In genomic region chr20:24317224-24317623, GRCh38 we compare ENCODE assay signal across 19 cellular contexts.
"Had no signal": no experiment of that assay in that cellular context is flagged by ENCODE, and none has a peak within 500 bp of the region (broad histone marks: within the 10 kb centered on the region; RNA-seq: fewer than 3 reads in every experiment).

No MANE protein-coding gene starts in this region.

- H3K27me3 ChIP-seq: ovary, right lobe of liver had no signal

- H3K9me3 Mint-ChIP-seq: activated CD4-positive, alpha-beta memory T cell treated with anti-CD3 and anti-CD28 coated beads, Interleukin-2, amount 10 ng/mL, durations not matched to agents 7 days and 5 days; activated naive CD4-positive, alpha-beta T cell treated with anti-CD3 and anti-CD28 coated beads, Interleukin-2, amount 50 U/mL, for 24 hours; activated T-cell treated with anti-CD3 and anti-CD28 coated beads, Interleukin-2, amount 50 U/mL, for 24 hours; dendritic cell treated with granulocyte-macrophage colony-stimulating factor and Interleukin-4, amounts not matched to agents 40 ng/mL and 50 ng/mL, for 4 days; immature natural killer cell; memory B cell; T-cell; WTC11 had no signal

- H3K4me1 Mint-ChIP-seq: memory B cell, WTC11 had no signal

- H3K4me3 Mint-ChIP-seq: activated CD4-positive, alpha-beta memory T cell treated with anti-CD3 and anti-CD28 coated beads, Interleukin-2, amount 10 ng/mL, durations not matched to agents 7 days and 5 days; activated CD4-positive, alpha-beta T cell treated with anti-CD3 and anti-CD28 coated beads for 36 hours; activated naive CD4-positive, alpha-beta T cell treated with anti-CD3 and anti-CD28 coated beads, Interleukin-2, amount 50 U/mL, for 24 hours; activated T-cell treated with anti-CD3 and anti-CD28 coated beads, Interleukin-2, amount 50 U/mL, for 24 hours; dendritic cell treated with granulocyte-macrophage colony-stimulating factor and Interleukin-4, amounts not matched to agents 40 ng/mL and 50 ng/mL, for 4 days; immature natural killer cell; memory B cell; WTC11 had no signal

- H3K4me1 ChIP-seq: esophagus muscularis mucosa, gastroesophageal sphincter, right lobe of liver had no signal

- DNase-seq: activated CD4-positive, alpha-beta memory T cell treated with anti-CD3 and anti-CD28 coated beads, Interleukin-2, amount 10 ng/mL, durations not matched to agents 7 days and 5 days; activated CD4-positive, alpha-beta T cell treated with anti-CD3 and anti-CD28 coated beads for 36 hours; activated T-cell treated with anti-CD3 and anti-CD28 coated beads, Interleukin-2, amount 50 U/mL, for 24 hours; amniotic stem cell; effector memory CD4-positive, alpha-beta T cell; immature natural killer cell; left ventricle myocardium superior; naive B cell; ovary; right lobe of liver; stimulated activated CD4-positive, alpha-beta T cell treated with anti-CD3 and anti-CD28 coated beads, Interleukin-4, amount 100 ng/mL, for 24 hours; stimulated activated naive CD4-positive, alpha-beta T cell; T-cell had no signal

- H3K27me3 Mint-ChIP-seq: activated CD4-positive, alpha-beta memory T cell treated with anti-CD3 and anti-CD28 coated beads, Interleukin-2, amount 10 ng/mL, durations not matched to agents 7 days and 5 days; activated CD4-positive, alpha-beta T cell treated with anti-CD3 and anti-CD28 coated beads for 36 hours; activated naive CD4-positive, alpha-beta T cell treated with anti-CD3 and anti-CD28 coated beads, Interleukin-2, amount 50 U/mL, for 24 hours; activated T-cell treated with anti-CD3 and anti-CD28 coated beads, Interleukin-2, amount 50 U/mL, for 24 hours; dendritic cell treated with granulocyte-macrophage colony-stimulating factor and Interleukin-4, amounts not matched to agents 40 ng/mL and 50 ng/mL, for 4 days; memory B cell had no signal

- H3K36me3 Mint-ChIP-seq: activated naive CD4-positive, alpha-beta T cell treated with anti-CD3 and anti-CD28 coated beads, Interleukin-2, amount 50 U/mL, for 24 hours; immature natural killer cell; memory B cell; naive B cell; T-cell; WTC11 had no signal

- ATAC-seq: activated CD4-positive, alpha-beta T cell treated with anti-CD3 and anti-CD28 coated beads for 36 hours; gastroesophageal sphincter; left ventricle myocardium superior; right lobe of liver; WTC11 had no signal

- H3K9me3 ChIP-seq: esophagus muscularis mucosa, gastroesophageal sphincter, ovary, right lobe of liver had no signal

- H3K27ac ChIP-seq: esophagus muscularis mucosa, gastroesophageal sphincter, ovary, right lobe of liver had no signal

- H3K27ac Mint-ChIP-seq: activated CD4-positive, alpha-beta memory T cell treated with anti-CD3 and anti-CD28 coated beads, Interleukin-2, amount 10 ng/mL, durations not matched to agents 7 days and 5 days; activated naive CD4-positive, alpha-beta T cell treated with anti-CD3 and anti-CD28 coated beads, Interleukin-2, amount 50 U/mL, for 24 hours; activated T-cell treated with anti-CD3 and anti-CD28 coated beads, Interleukin-2, amount 50 U/mL, for 24 hours; dendritic cell treated with granulocyte-macrophage colony-stimulating factor and Interleukin-4, amounts not matched to agents 40 ng/mL and 50 ng/mL, for 4 days; immature natural killer cell; memory B cell; WTC11 had no signal
